ENCODE assay signal across 8 cellular contexts in genomic region chr4:7761720-7762119, GRCh38.
DNase-seq lines count a peak whose midpoint lies in the region; ATAC-seq lines count a peak whose summit lies in the region.

No MANE protein-coding gene starts in this region.

- DNase-seq in CD1c-positive myeloid dendritic cell (ENCODE audit: extremely low spot score) (peak; percentile 60), M059J (ENCODE audit: low read depth) (peak; percentile 11), ecto neural progenitor cell (ENCODE audit: low spot score) (peak; percentile 86), medulla oblongata (ENCODE audit: extremely low spot score) (peak; percentile 58), dedifferentiated amniotic fluid mesenchymal stem cell (ENCODE audit: extremely low spot score) (no peak)
- DNase-seq in activated CD4-positive, alpha-beta T cell treated with anti-CD3 and anti-CD28 coated beads, Interleukin-2, amount 50 U/mL, for 24 hours (ENCODE audit: low read depth in 1 of 2, low spot score in 1 of 2) = peak; percentile 15 to 50
- DNase-seq in stimulated activated CD8-positive, alpha-beta memory T cell treated with anti-CD3 and anti-CD28 coated beads, Interleukin-7, amount 100 ng/mL, for 4 hours (ENCODE audit: low read depth in 2 of 2) = peak; percentile 21 to 24

- peak; percentile 58 for ATAC-seq in GM21360 (IDR thresholded peaks at IDR 0.05; ENCODE audit: unreplicated experiment)
